Comparison of ENCODE assay signal across 20 cellular contexts in the genomic region with DNA sequence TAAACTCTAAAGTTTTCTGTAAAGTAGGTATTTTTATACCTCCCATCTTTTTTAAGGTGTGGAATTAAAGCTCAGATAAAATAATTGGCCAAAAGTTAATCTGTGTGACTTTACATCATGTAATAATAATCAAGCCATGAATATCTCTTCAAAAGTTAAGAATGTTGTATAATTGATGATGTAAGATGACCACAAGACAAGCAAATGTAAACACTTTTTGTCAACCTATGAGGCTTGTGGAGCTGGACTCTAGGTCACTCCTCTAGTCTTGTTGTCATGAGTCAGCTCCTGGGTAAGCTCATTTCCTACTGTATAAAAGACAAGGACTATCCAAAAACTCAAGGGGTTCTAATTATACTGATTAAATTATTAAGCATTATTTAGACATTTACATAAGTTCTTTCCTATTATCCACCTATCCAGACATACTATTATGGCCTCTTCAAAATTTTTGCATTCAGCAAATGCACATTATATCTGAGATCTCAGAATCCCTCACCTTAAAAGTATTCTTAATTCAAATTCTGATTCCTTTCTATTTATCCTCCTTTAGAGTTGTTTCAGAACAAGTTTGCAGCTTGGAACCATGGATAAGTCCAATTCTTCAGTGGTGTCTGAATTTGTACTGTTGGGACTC. TPM values are rescaled to one million over a fixed set of nuclear protein-coding genes. Genes with fewer than 3 reads are reported as not detected.
A peak's percentile ranks its signal among the peaks of the same experiment; 100 is the strongest.
DNase-seq lines count a peak whose midpoint lies in the region; ATAC-seq, FAIRE-seq and TF ChIP-seq lines count a peak whose summit lies in the region.
"Had no signal": no experiment of that assay in that cellular context is flagged by ENCODE, and none has a peak within 500 bp of the region (broad histone marks: within the 10 kb centered on the region; RNA-seq: fewer than 3 reads in every experiment).

A gene with protein sequence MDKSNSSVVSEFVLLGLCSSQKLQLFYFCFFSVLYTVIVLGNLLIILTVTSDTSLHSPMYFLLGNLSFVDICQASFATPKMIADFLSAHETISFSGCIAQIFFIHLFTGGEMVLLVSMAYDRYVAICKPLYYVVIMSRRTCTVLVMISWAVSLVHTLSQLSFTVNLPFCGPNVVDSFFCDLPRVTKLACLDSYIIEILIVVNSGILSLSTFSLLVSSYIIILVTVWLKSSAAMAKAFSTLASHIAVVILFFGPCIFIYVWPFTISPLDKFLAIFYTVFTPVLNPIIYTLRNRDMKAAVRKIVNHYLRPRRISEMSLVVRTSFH (plus strand): TSS at position 587 of the 637 bp plus-strand sequence. CDS start 0 bp downstream, at position 587.

- no peak for ATAC-seq in Panc1
- ATAC-seq in GM19324 (IDR thresholded peaks at IDR 0.05; ENCODE audit: low FRiP score, unreplicated experiment), result no peak
- ATAC-seq: GM23338 had no signal

- H3K27ac ChIP-seq in mammary epithelial cell (ENCODE audit: insufficient read depth, low read depth, low read length) (no peak within 1 kb of the TSS), Panc1 (ENCODE audit: low read length) (peak within 1 kb of the TSS; percentile 23; the same call in 1 of the 2 replicates), astrocyte (ENCODE audit: low read depth, low read length) (no peak within 1 kb of the TSS)
- H3K27ac ChIP-seq: 22Rv1, A549, C4-2B had no signal

- H3K4me1 ChIP-seq in mammary epithelial cell (ENCODE audit: insufficient read depth, low read length), result no peaks in the 10 kb centered on the region
- H3K4me1 ChIP-seq in Panc1 (ENCODE audit: control insufficient read depth, insufficient read depth, low read length), result no peaks in the 10 kb centered on the region; the same call in none of the 2 replicates
- H3K4me1 ChIP-seq in astrocyte (ENCODE audit: insufficient read depth, low read length), result no peaks in the 10 kb centered on the region
- H3K4me1 ChIP-seq: Caco-2 had no signal

- no TSS peak for BruUV-seq in MCF 10A (replicated peaks; lab: Mats Ljungman, UMichigan)
- no TSS peak for BruUV-seq in mammary epithelial cell (replicated peaks; lab: Mats Ljungman, UMichigan)
- no TSS peak for BruUV-seq in Panc1 (replicated peaks; lab: Mats Ljungman, UMichigan)

- intact Hi-C loops in MCF 10A (cut with micrococcal nuclease) (no loop called here), mammary epithelial cell (cut with micrococcal nuclease) (no loop called here), Panc1 (cut with micrococcal nuclease; ENCODE audit: unreplicated experiment) (no loop called here)

- dilution Hi-C loops in mammary epithelial cell (cut with HindIII; ENCODE audit: low sequenced_read_pairs), result no loop called here

- DNase-seq in MCF 10A (ENCODE audit: unreplicated experiment) (peak; percentile 3), mammary epithelial cell (no peak), Panc1 (ENCODE audit: low read depth, low spot score) (no peak), astrocyte (ENCODE audit: low read depth) (no peak), kidney glomerular epithelial cell (lab: John Stamatoyannopoulos, UW) (peak; percentile 46), NCI-H1048 (lab: John Stamatoyannopoulos, UW) (no peak)
- no peak for DNase-seq in activated CD8-positive, alpha-beta memory T cell treated with anti-CD3 and anti-CD28 coated beads, Interleukin-2, amount 50 U/mL, for 4 hours
- DNase-seq: AML-193; Caco-2; CD4-positive, alpha-beta T cell; GDM1; H7 had no signal

- H3K79me2 ChIP-seq in mammary epithelial cell (ENCODE audit: insufficient read depth, low read length) (no peaks in the 10 kb centered on the region), astrocyte (ENCODE audit: insufficient read depth, low read length) (no peaks in the 10 kb centered on the region)

- no peaks in the 10 kb centered on the region for H3K27me3 ChIP-seq in mammary epithelial cell (ENCODE audit: insufficient read depth, low read length)
- no peaks in the 10 kb centered on the region for H3K27me3 ChIP-seq in Panc1 (ENCODE audit: control insufficient read depth, insufficient read depth, low read length)
- H3K27me3 ChIP-seq in astrocyte (ENCODE audit: insufficient read depth, low read length), result no peaks in the 10 kb centered on the region

- H3K4me3 Mint-ChIP-seq in MCF 10A (ENCODE audit: unreplicated experiment) (no peak within 1 kb of the TSS), astrocyte (ENCODE audit: unreplicated experiment) (no peak within 1 kb of the TSS)
- H3K4me3 Mint-ChIP-seq: CD4-positive, alpha-beta T cell; GM23338 had no signal

- no peak within 1 kb of the TSS for H3K4me3 ChIP-seq in mammary epithelial cell (replicated peaks in 1 of 3; ENCODE audit: insufficient read depth in 1 of 3, low read depth in 2 of 3, low read length in 3 of 3)
- no peak within 1 kb of the TSS for H3K4me3 ChIP-seq in Panc1 (ENCODE audit: low read depth in 2 of 2, low read length in 2 of 2)
- H3K4me3 ChIP-seq in astrocyte (ENCODE audit: insufficient read depth, low read depth, low read length), result no peak within 1 kb of the TSS
- H3K4me3 ChIP-seq: A549, GM23338 had no signal

- H3K27me3 Mint-ChIP-seq in MCF 10A (ENCODE audit: insufficient read depth, unreplicated experiment), result no peaks in the 10 kb centered on the region
- H3K27me3 Mint-ChIP-seq in astrocyte (ENCODE audit: low read depth, unreplicated experiment), result no peaks in the 10 kb centered on the region
- H3K27me3 Mint-ChIP-seq: CD4-positive, alpha-beta T cell had no signal

- no peaks in the 10 kb centered on the region for H4K20me1 ChIP-seq in mammary epithelial cell (ENCODE audit: insufficient read depth, low read length)
- H4K20me1 ChIP-seq in astrocyte (ENCODE audit: insufficient read depth, low read length), result no peaks in the 10 kb centered on the region

- no peak within 1 kb of the TSS for H3K27ac Mint-ChIP-seq in MCF 10A (ENCODE audit: low read depth, unreplicated experiment)
- H3K27ac Mint-ChIP-seq in astrocyte (ENCODE audit: unreplicated experiment), result no peak within 1 kb of the TSS
- H3K27ac Mint-ChIP-seq: CD4-positive, alpha-beta T cell; GM23338 had no signal

- POLR2A ChIA-PET in MCF 10A (lab: Yijun Ruan, JAX), result no interaction called here
- POLR2A ChIA-PET in Panc1 (lab: Charles Lee), result no interaction called here

- in situ Hi-C loops in mammary epithelial cell (cut with MboI; ENCODE audit: low sequenced_read_pairs in 2 of 2), result no loop called here
- in situ Hi-C loops in Panc1 (cut with HindIII; ENCODE audit: low pct_unique_long_range_greater_than_20kb, low sequenced_read_pairs), result no loop called here

- H2AFZ ChIP-seq in mammary epithelial cell (ENCODE audit: low read depth, low read length) (no peak within 1 kb of the TSS), astrocyte (ENCODE audit: low read depth, low read length) (no peak within 1 kb of the TSS)
- H2AFZ ChIP-seq: GM23338 had no signal

- H3K4me2 ChIP-seq in mammary epithelial cell (ENCODE audit: insufficient read depth, low read depth, low read length) (no peak within 1 kb of the TSS), astrocyte (ENCODE audit: low read length) (no peak within 1 kb of the TSS)
- H3K4me2 ChIP-seq: A549, GM23338 had no signal

- H3K36me3 Mint-ChIP-seq in MCF 10A (ENCODE audit: insufficient read depth, unreplicated experiment), result no peaks in the 10 kb centered on the region
- no peaks in the 10 kb centered on the region for H3K36me3 Mint-ChIP-seq in astrocyte (ENCODE audit: low read depth, unreplicated experiment)

- no peak for TF ChIP-seq CTCF in MCF 10A (IDR thresholded peaks at IDR 0.05; ENCODE audit: unreplicated experiment)
- TF ChIP-seq CTCF in mammary epithelial cell (conservative IDR thresholded peaks at IDR 0.05 in 1 of 2, IDR thresholded peaks at IDR 0.05 in 1 of 2; ENCODE audit: extremely low read depth in 1 of 2, insufficient read depth in 1 of 2, low read depth in 1 of 2, low read length in 2 of 2), result no peak
- TF ChIP-seq CTCF in Panc1 (IDR thresholded peaks at IDR 0.05), result no peak
- no peak for TF ChIP-seq CTCF in astrocyte (IDR thresholded peaks at IDR 0.05; ENCODE audit: insufficient read depth, low read depth, low read length)

- H3K9ac ChIP-seq in mammary epithelial cell (ENCODE audit: insufficient read depth, low read length) (no peak within 1 kb of the TSS), astrocyte (ENCODE audit: low read length) (no peak within 1 kb of the TSS)

- no peaks in the 10 kb centered on the region for H3K4me1 Mint-ChIP-seq in MCF 10A (ENCODE audit: insufficient read depth, unreplicated experiment)
- no peaks in the 10 kb centered on the region for H3K4me1 Mint-ChIP-seq in astrocyte (ENCODE audit: low read depth, unreplicated experiment)
- H3K4me1 Mint-ChIP-seq: GM23338 had no signal

- H3K36me3 ChIP-seq in mammary epithelial cell (ENCODE audit: insufficient read depth, low read length) (no peaks in the 10 kb centered on the region), Panc1 (ENCODE audit: control insufficient read depth, insufficient read depth, low read length) (no peaks in the 10 kb centered on the region), astrocyte (ENCODE audit: insufficient read depth, low read length) (no peaks in the 10 kb centered on the region)

- peaks cover 10% of the 10 kb centered on the region for H3K9me3 ChIP-seq in mammary epithelial cell (replicated peaks; ENCODE audit: insufficient read depth, low read length)
- H3K9me3 ChIP-seq in Panc1 (ENCODE audit: control insufficient read depth, insufficient read depth, low read depth, low read length), result no peaks in the 10 kb centered on the region
- peaks cover 10% of the 10 kb centered on the region for H3K9me3 ChIP-seq in astrocyte (ENCODE audit: insufficient read depth, low read depth, low read length)
- H3K9me3 ChIP-seq: A549, Caco-2 had no signal

- FAIRE-seq in astrocyte (lab: Jason Lieb, UNC), result peak; percentile 29
- FAIRE-seq: D721Med had no signal

- CTCF ChIA-PET in MCF 10A (lab: Yijun Ruan, JAX), result no interaction called here
- CTCF ChIA-PET in mammary epithelial cell (lab: Charles Lee; ENCODE audit: low non-redundant PET), result interaction anchor here (0.6 kb wide), 1 partner anchor 26 kb away, joined by 11 read pairs; no protein-coding TSS in a partner anchor
- CTCF ChIA-PET in Panc1 (lab: Charles Lee), result no interaction called here

- no peaks in the 10 kb centered on the region for H3K9me3 Mint-ChIP-seq in MCF 10A (ENCODE audit: unreplicated experiment)
- H3K9me3 Mint-ChIP-seq in astrocyte (ENCODE audit: unreplicated experiment), result no peaks in the 10 kb centered on the region
- H3K9me3 Mint-ChIP-seq: CD4-positive, alpha-beta T cell had no signal

RNA-seq across cellular contexts. Expression of the gene that starts here (rescaled TPM):
- total RNA-seq in MCF 10A (2022) (not detected in 2 replicates), mammary epithelial cell (not detected), Panc1 (2021; ENCODE audit: unreplicated experiment) (not detected), astrocyte (not detected in 2 replicates)
- polyA plus RNA-seq in mammary epithelial cell, result not detected
- polyA minus RNA-seq in mammary epithelial cell, result not detected
- not detected for polyA plus RNA-seq in Panc1 (2012; ENCODE audit: insufficient read length)
- total RNA-seq: Caco-2; CD4-positive, alpha-beta T cell; GM23338; H7; HT-29 had no signal
- polyA plus RNA-seq: A549, BJ, GM23338 had no signal

Comparison
In these comparisons a context has a peak if more than half of its experiments do, and no peak if none do; other contexts are left out.
1. Peak in DNase-seq in MCF 10A; RNA of the gene not detected or under 1 TPM.